1 cellular context compared by ENCODE assay signal in the genomic region with DNA sequence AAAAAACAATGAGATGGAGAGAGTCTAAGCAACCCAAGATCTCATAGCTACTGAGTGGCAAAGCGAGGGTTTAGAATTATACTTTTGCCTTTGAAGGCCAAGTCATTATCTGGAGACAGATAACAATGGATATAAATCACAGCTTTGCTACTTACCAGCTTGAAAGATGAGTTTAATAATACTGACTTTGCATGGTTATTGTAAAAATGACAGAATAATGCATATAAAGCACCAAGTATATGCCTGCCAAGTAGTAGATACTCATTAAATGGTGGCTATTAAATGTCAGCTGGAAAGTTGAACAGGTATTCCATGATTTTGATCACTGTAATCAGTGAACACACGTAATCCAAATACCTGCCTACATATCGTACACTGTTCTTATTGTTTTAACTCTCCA.
TF ChIP-seq lines count a peak whose summit lies in the region.

No MANE protein-coding gene starts in this region.

TF ChIP-seq in A549, 52 proteins besides CTCF, POLR2A, EP300 and RAD21:
- TF ChIP-seq, protein P1, sequence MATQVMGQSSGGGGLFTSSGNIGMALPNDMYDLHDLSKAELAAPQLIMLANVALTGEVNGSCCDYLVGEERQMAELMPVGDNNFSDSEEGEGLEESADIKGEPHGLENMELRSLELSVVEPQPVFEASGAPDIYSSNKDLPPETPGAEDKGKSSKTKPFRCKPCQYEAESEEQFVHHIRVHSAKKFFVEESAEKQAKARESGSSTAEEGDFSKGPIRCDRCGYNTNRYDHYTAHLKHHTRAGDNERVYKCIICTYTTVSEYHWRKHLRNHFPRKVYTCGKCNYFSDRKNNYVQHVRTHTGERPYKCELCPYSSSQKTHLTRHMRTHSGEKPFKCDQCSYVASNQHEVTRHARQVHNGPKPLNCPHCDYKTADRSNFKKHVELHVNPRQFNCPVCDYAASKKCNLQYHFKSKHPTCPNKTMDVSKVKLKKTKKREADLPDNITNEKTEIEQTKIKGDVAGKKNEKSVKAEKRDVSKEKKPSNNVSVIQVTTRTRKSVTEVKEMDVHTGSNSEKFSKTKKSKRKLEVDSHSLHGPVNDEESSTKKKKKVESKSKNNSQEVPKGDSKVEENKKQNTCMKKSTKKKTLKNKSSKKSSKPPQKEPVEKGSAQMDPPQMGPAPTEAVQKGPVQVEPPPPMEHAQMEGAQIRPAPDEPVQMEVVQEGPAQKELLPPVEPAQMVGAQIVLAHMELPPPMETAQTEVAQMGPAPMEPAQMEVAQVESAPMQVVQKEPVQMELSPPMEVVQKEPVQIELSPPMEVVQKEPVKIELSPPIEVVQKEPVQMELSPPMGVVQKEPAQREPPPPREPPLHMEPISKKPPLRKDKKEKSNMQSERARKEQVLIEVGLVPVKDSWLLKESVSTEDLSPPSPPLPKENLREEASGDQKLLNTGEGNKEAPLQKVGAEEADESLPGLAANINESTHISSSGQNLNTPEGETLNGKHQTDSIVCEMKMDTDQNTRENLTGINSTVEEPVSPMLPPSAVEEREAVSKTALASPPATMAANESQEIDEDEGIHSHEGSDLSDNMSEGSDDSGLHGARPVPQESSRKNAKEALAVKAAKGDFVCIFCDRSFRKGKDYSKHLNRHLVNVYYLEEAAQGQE (IDR thresholded peaks at IDR 0.05): no peak
- TF ChIP-seq NFE2L2 (conservative IDR thresholded peaks at IDR 0.05; ENCODE audit: low read length) (no peak), CHD2 (IDR thresholded peaks at IDR 0.05; ENCODE audit: low read length, partially characterized antibody) (no peak), ZNF302 (CRISPR knock-in tag; IDR thresholded peaks at IDR 0.05) (no peak), HDAC2 (IDR thresholded peaks at IDR 0.05) (no peak), RNF2 (IDR thresholded peaks at IDR 0.05; ENCODE audit: borderline replicate concordance, low read depth) (no peak), FOXS1 (CRISPR knock-in tag; IDR thresholded peaks at IDR 0.05) (no peak), CBX8 (IDR thresholded peaks at IDR 0.05) (no peak), E2F6 (IDR thresholded peaks at IDR 0.05; ENCODE audit: borderline replicate concordance, low read depth) (no peak), TFCP2L1 (CRISPR knock-in tag; IDR thresholded peaks at IDR 0.05) (no peak), ELK1 (IDR thresholded peaks at IDR 0.05; ENCODE audit: low read depth, low read length) (no peak)
